Comparison of ENCODE assay signal across 22 cellular contexts in the genomic region with DNA sequence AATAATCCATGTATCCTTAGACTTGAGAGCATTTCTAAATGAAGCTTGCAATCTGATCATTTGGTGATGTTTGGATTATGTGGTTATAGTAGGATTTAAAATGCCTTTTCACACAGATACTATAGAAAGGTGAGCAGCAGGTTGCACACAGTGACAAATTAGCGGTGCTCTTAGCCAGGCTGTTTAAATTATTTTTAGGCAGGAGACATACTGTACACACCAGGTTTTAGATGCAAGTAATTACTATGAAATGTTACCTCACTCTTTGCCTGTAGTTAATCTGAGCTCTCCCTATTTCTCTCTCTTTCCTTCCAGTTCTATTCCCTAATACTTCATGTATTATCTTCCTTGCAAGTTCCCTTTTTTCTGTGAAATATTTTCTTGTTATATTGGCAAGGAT.
"Had no signal": no experiment of that assay in that cellular context is flagged by ENCODE, and none has a peak within 500 bp of the region (broad histone marks: within the 10 kb centered on the region; RNA-seq: fewer than 3 reads in every experiment).

No MANE protein-coding gene starts in this region.

- DNase-seq: cortex of kidney; effector CD8-positive, alpha-beta T cell; effector memory CD8-positive, alpha-beta T cell; endodermal cell; erythroblast; esophagus squamous epithelium; foreskin fibroblast; foreskin melanocyte; gastrocnemius medialis; glutamatergic neuron; head of caudate nucleus; heart right ventricle; hippocampal formation; left cardiac atrium; left lung; left ventricle myocardium superior; lower lobe of right lung; mesenchymal stem cell; mucosa of descending colon; naive B cell; naive thymus-derived CD8-positive, alpha-beta T cell had no signal

- ATAC-seq: effector memory CD8-positive, alpha-beta T cell; esophagus mucosa; gastrocnemius medialis; heart right ventricle; left cardiac atrium; left lung; left ventricle myocardium superior; lower lobe of right lung; mucosa of descending colon; naive thymus-derived CD8-positive, alpha-beta T cell had no signal
